ENCODE assay signal across 1 cellular context in genomic region chr16:1341495-1342388, GRCh38.
TF ChIP-seq lines count a peak whose summit lies in the region.

No MANE protein-coding gene starts in this region.

TF ChIP-seq in HepG2, 621 proteins besides CTCF, POLR2A, EP300 and RAD21:
- no peak for TF ChIP-seq ZNF598 (CRISPR knock-in tag; IDR thresholded peaks at IDR 0.05; ENCODE audit: borderline replicate concordance)
- no peak for TF ChIP-seq SAP130 (CRISPR knock-in tag; IDR thresholded peaks at IDR 0.05; ENCODE audit: low read depth)
- TF ChIP-seq ZNF687 (CRISPR knock-in tag; IDR thresholded peaks at IDR 0.05), result no peak
- no peak for TF ChIP-seq KDM2A (CRISPR knock-in tag; IDR thresholded peaks at IDR 0.05; ENCODE audit: borderline replicate concordance, low read depth)
- no peak for TF ChIP-seq PLSCR1 (CRISPR knock-in tag; IDR thresholded peaks at IDR 0.05; ENCODE audit: borderline replicate concordance)
- peak; percentile 79 for TF ChIP-seq ZNF629 (CRISPR knock-in tag; conservative IDR thresholded peaks at IDR 0.05)
